In genomic region chr11:2742201-2742600, GRCh38 we compare ENCODE assay signal across 19 cellular contexts. TPM values are rescaled to one million over a fixed set of nuclear protein-coding genes. Genes with fewer than 3 reads are reported as not detected.
DNase-seq lines count a peak whose midpoint lies in the region; ATAC-seq and TF ChIP-seq lines count a peak whose summit lies in the region.
"Had no signal": no experiment of that assay in that cellular context is flagged by ENCODE, and none has a peak within 500 bp of the region (broad histone marks: within the 10 kb centered on the region; RNA-seq: fewer than 3 reads in every experiment).

No MANE protein-coding gene starts in this region.

- no peak for DNase-seq in NT2/D1 (ENCODE audit: low read depth, low spot score)
- peak; percentile 46 for DNase-seq in brain pericyte (ENCODE audit: low read depth, low spot score)
- no peak for DNase-seq in mesothelial cell of epicardium (ENCODE audit: low spot score in 2 of 2, unreplicated experiment in 2 of 2)
- no peak for DNase-seq in stomach
- DNase-seq in stimulated activated naive CD4-positive, alpha-beta T cell treated with Interleukin-2 at 50 U/mL for 16 hours (lab: John Stamatoyannopoulos, UW), result no peak
- no peak for DNase-seq in NCI-H524 (lab: John Stamatoyannopoulos, UW)
- DNase-seq in colonic mucosa, result no peak
- DNase-seq: activated CD4-positive, alpha-beta T cell treated with anti-CD3 and anti-CD28 coated beads, Interleukin-2, amount 50 U/mL, for 1 hour; activated CD8-positive, alpha-beta memory T cell treated with anti-CD3 and anti-CD28 coated beads, Interleukin-2, amount 50 U/mL, for 48 hours; activated effector memory CD4-positive, alpha-beta T cell treated with Interleukin-2 at 50 U/mL for 16 hours; effector memory CD8-positive, alpha-beta T cell; Karpas-422; naive thymus-derived CD4-positive, alpha-beta T cell; NCI-H1048; NCI-H2081; NCI-H446 treated with DMSO at 0.1 percent for 48 hours had no signal

- H3K9me3 Mint-ChIP-seq in mesothelial cell of epicardium, result no peaks in the 10 kb centered on the region
- H3K9me3 Mint-ChIP-seq: effector memory CD8-positive, alpha-beta T cell; naive thymus-derived CD4-positive, alpha-beta T cell had no signal

- H3K4me1 ChIP-seq in NT2/D1 (ENCODE audit: insufficient read depth, insufficient read length) (peaks cover 34% of the 10 kb centered on the region), stomach (peaks cover 14 to 44% (median 33%) of the 10 kb centered on the region in 4 donors), colonic mucosa (peaks cover 10% of the 10 kb centered on the region)

- peak overlapping the region; percentile 83 for H3K27ac Mint-ChIP-seq in mesothelial cell of epicardium
- H3K27ac Mint-ChIP-seq: effector memory CD8-positive, alpha-beta T cell had no signal

- WGBS in stomach, 5 donors, result 86 to 100% (median 89%) methylated on average over 5 of the region's 5 CpGs; no CpG with 5 or more reads in 1 of the 5 donors

- intact Hi-C loops in stomach (cut with DNase I; ENCODE audit: low total_unique reads) (no loop called here), colonic mucosa (cut with DNase I) (no loop called here)

- TF ChIP-seq CTCF in mesothelial cell of epicardium (IDR thresholded peaks at IDR 0.05; ENCODE audit: unreplicated experiment) (no peak), stomach (IDR thresholded peaks at IDR 0.05) (no peak), colonic mucosa (IDR thresholded peaks at IDR 0.05) (no peak)

- no peak for ATAC-seq in HG03175 (IDR thresholded peaks at IDR 0.05; ENCODE audit: unreplicated experiment)
- ATAC-seq: effector memory CD8-positive, alpha-beta T cell; naive thymus-derived CD4-positive, alpha-beta T cell had no signal

- H3K4me1 Mint-ChIP-seq in mesothelial cell of epicardium, result peaks cover 35% of the 10 kb centered on the region

- TF ChIP-seq POLR2A in stomach (IDR thresholded peaks at IDR 0.05), result no peak

- H3K4me3 ChIP-seq in NT2/D1 (ENCODE audit: insufficient read length, low read depth), result no peak overlapping the region
- no peak overlapping the region for H3K4me3 ChIP-seq in stomach
- H3K4me3 ChIP-seq in colonic mucosa, result no peak overlapping the region
- H3K4me3 ChIP-seq: testis had no signal

- H3K36me3 ChIP-seq in NT2/D1 (ENCODE audit: insufficient read depth, insufficient read length, low read length) (no peaks in the 10 kb centered on the region), stomach (no peaks in the 10 kb centered on the region), colonic mucosa (no peaks in the 10 kb centered on the region)

- H3K4me3 Mint-ChIP-seq in mesothelial cell of epicardium, result no peak overlapping the region
- H3K4me3 Mint-ChIP-seq: effector memory CD8-positive, alpha-beta T cell; naive thymus-derived CD4-positive, alpha-beta T cell had no signal

- TF ChIP-seq EP300 in stomach (IDR thresholded peaks at IDR 0.05), result no peak

- H3K36me3 Mint-ChIP-seq in mesothelial cell of epicardium, result no peaks in the 10 kb centered on the region

- H3K27ac ChIP-seq in stomach (peak overlapping the region in 3 of 5 donors; percentile 31 to 49 (median 34)), colonic mucosa (no peak overlapping the region)

- H3K27me3 Mint-ChIP-seq in mesothelial cell of epicardium (ENCODE audit: low read depth), result no peaks in the 10 kb centered on the region
- H3K27me3 Mint-ChIP-seq: naive thymus-derived CD4-positive, alpha-beta T cell; progenitor cell of endocrine pancreas had no signal

- peaks cover 6% of the 10 kb centered on the region for H3K27me3 ChIP-seq in NT2/D1 (ENCODE audit: insufficient read depth, insufficient read length)
- H3K27me3 ChIP-seq in stomach, result no peaks in the 10 kb centered on the region
- no peaks in the 10 kb centered on the region for H3K27me3 ChIP-seq in colonic mucosa
- H3K27me3 ChIP-seq: testis had no signal

- peak overlapping the region; percentile 12 for H3K9ac ChIP-seq in NT2/D1 (ENCODE audit: insufficient read length, low read depth)
- H3K9ac ChIP-seq in colonic mucosa (ENCODE audit: low read depth in 2 of 2, low read length in 2 of 2), result no peak overlapping the region

- H3K9me3 ChIP-seq in NT2/D1 (ENCODE audit: insufficient read depth, low read length) (no peaks in the 10 kb centered on the region), stomach (no peaks in the 10 kb centered on the region), colonic mucosa (no peaks in the 10 kb centered on the region)
- H3K9me3 ChIP-seq: testis had no signal

RNA-seq across cellular contexts. Expression of gene KCNQ1OT1, which starts 42.4 kb away (rescaled TPM):
- 30.5 to 35.1 TPM (median 31.9 TPM) in 3 replicates for total RNA-seq in mesothelial cell of epicardium
- 10 to 100 TPM in 1 of 5 donors, 1 to 10 TPM in 4; 2.2 to 15.1 (median 2.3) TPM for total RNA-seq in stomach
- polyA plus RNA-seq in stomach, result under 1 TPM; under 0.01 to 0.12 (median 0.05) TPM
- 1 to 10 TPM in 1 of 2 donors, under 1 TPM in 1; 0.77 to 1.5 TPM for total RNA-seq in colonic mucosa
